ENCODE assay signal across 2 cellular contexts in genomic region chr2:157333304-157334047, GRCh38.
TF ChIP-seq lines count a peak whose summit lies in the region.

No MANE protein-coding gene starts in this region.

TF ChIP-seq in K562, 482 proteins besides CTCF, POLR2A, EP300 and RAD21 (continues in another document):
- TF ChIP-seq HINFP (tag; conservative IDR thresholded peaks at IDR 0.05; ENCODE audit: low read depth) (no peak), CREB3L1 (IDR thresholded peaks at IDR 0.05; ENCODE audit: borderline replicate concordance, low read depth) (no peak), HOMEZ (CRISPR knock-in tag; IDR thresholded peaks at IDR 0.05) (no peak), MGA (IDR thresholded peaks at IDR 0.05) (no peak)

TF ChIP-seq in SK-N-SH, 30 proteins besides CTCF, POLR2A, EP300 and RAD21:
- TF ChIP-seq ZBTB33 (IDR thresholded peaks at IDR 0.05; ENCODE audit: borderline replicate concordance, low read depth), result no peak
- no peak for TF ChIP-seq TEAD4 (IDR thresholded peaks at IDR 0.05; ENCODE audit: borderline replicate concordance, insufficient read depth)
- TF ChIP-seq NFIC (IDR thresholded peaks at IDR 0.05; ENCODE audit: borderline replicate concordance), result no peak
- no peak for TF ChIP-seq SMC3 (IDR thresholded peaks at IDR 0.05; ENCODE audit: low read depth, low read length)
- TF ChIP-seq MAX (IDR thresholded peaks at IDR 0.05; ENCODE audit: low read depth), result no peak
